In genomic region chr17:61560071-61560470, GRCh38 we compare ENCODE assay signal across 11 cellular contexts. TPM values are rescaled to one million over a fixed set of nuclear protein-coding genes. Genes with fewer than 3 reads are reported as not detected.
"Had no signal": no experiment of that assay in that cellular context is flagged by ENCODE, and none has a peak within 500 bp of the region (broad histone marks: within the 10 kb centered on the region; RNA-seq: fewer than 3 reads in every experiment).

No MANE protein-coding gene starts in this region.

- H3K4me2 ChIP-seq: GM23338 had no signal

- ATAC-seq: GM23338 had no signal

- H3K9me3 ChIP-seq: HAP-1 had no signal

- H3K4me3 ChIP-seq: GM23248, GM23338, HAP-1 had no signal

- H3K4me3 Mint-ChIP-seq: GM23338, H9, HFFc6 had no signal

- H3K9me3 Mint-ChIP-seq: H9, HFFc6 had no signal

- DNase-seq: GM23248, GOT3, H7, H9, HCEC 1CT, HFFc6 had no signal

- H3K36me3 ChIP-seq: HAP-1 had no signal

- FAIRE-seq: H1, H54 had no signal

- H3K9ac ChIP-seq: GM23248 had no signal

- H3K27ac ChIP-seq: GM23248 had no signal

- H2AFZ ChIP-seq: GM23248, GM23338 had no signal

- H3K27ac Mint-ChIP-seq: GM23338, H9, HFFc6 had no signal

RNA-seq across cellular contexts. Expression of gene NACA2, which starts 30.9 kb away (rescaled TPM):
- total RNA-seq: GM23248, GM23338, H1, H4, H7, H9, HFFc6 had no signal
- polyA plus RNA-seq: GM23248, H1 had no signal
